8 cellular contexts compared by ENCODE assay signal in the genomic region with DNA sequence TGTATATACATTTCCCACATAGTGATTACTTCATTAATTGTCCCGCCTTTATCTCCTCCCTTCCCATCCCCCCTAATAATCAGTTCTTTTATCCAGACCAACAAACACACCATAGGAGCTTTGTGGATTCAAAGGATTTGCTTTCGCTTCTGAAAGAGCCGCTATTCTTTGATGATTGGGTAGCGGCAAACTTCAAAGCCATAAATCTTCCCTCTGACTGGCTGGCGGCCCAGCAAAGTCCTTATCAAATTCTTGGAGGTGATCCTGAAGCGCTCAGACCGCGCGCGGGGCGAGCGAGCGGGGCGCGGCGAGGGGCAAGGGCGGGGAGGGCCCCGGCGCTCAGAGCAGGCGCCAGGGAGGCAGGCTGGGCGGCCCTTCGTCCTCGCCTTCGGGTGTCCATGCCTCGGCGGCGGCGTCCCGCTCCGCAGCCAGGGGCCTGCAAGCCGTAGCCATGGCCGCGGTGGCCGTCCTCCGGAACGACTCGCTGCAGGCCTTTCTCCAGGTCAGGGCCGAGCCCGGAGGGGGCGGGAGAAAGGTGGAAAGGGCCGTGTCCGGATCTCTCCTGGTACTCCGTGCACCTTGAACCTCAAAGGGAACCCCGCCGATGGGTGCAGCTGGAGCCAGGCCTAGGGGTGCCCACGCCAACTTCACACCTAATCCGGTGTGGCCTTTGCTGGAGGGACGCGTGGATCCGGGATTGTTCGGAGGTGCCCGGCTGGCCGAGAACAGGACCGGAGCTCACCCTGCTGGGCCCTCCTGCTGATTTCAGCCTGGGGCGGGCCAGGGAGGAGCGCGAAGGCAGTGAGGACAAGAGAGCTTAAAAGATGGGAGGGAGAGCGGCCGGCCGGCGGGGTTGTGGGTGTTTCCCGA. TPM values are rescaled to one million over a fixed set of nuclear protein-coding genes. Genes with fewer than 3 reads are reported as not detected.
DNase-seq lines count a peak whose midpoint lies in the region; ATAC-seq, FAIRE-seq and TF ChIP-seq lines count a peak whose summit lies in the region.

A gene (plus strand): TSS at position 276 of the 870 bp plus-strand sequence. CDS start 176 bp downstream, at position 452.

- ATAC-seq in Right ventricle myocardium inferior = peak; percentile 29
- ATAC-seq in activated naive CD4-positive, alpha-beta T cell treated with anti-CD3 and anti-CD28 coated beads, Interleukin-2, amount 50 U/mL, for 72 hours = peak; percentile 52 to 68
- peak; percentile 61 to 84 (median 80) for ATAC-seq in pancreas
- no peak for ATAC-seq in GM19324 (IDR thresholded peaks at IDR 0.05; ENCODE audit: low FRiP score, unreplicated experiment)

- no peaks in the 10 kb centered on the region for H3K36me3 ChIP-seq in cardiac muscle cell
- no peaks in the 10 kb centered on the region for H3K36me3 ChIP-seq in pancreas

- H3K36me3 Mint-ChIP-seq in activated naive CD4-positive, alpha-beta T cell treated with anti-CD3 and anti-CD28 coated beads, Interleukin-2, amount 50 U/mL, for 72 hours = peaks cover 7 to 10% of the 10 kb centered on the region in 2 donors

- no peak for FAIRE-seq in pancreas (lab: Jason Lieb, UNC)

- H3K4me1 ChIP-seq in cardiac muscle cell (ENCODE audit: low read depth) = peaks cover 5% of the 10 kb centered on the region
- peaks cover 3 to 14% (median 13%) of the 10 kb centered on the region in 3 donors for H3K4me1 ChIP-seq in pancreas

- peak within 1 kb of the TSS in 1 of 2 donors; percentile 36 for H3K27ac Mint-ChIP-seq in activated naive CD4-positive, alpha-beta T cell treated with anti-CD3 and anti-CD28 coated beads, Interleukin-2, amount 50 U/mL, for 72 hours

- H3K4me3 ChIP-seq in cardiac muscle cell (peak within 1 kb of the TSS; percentile 36), pancreas (peak within 1 kb of the TSS; percentile 6 to 59 (median 44))

- H3K9me3 Mint-ChIP-seq in activated naive CD4-positive, alpha-beta T cell treated with anti-CD3 and anti-CD28 coated beads, Interleukin-2, amount 50 U/mL, for 72 hours = no peaks in the 10 kb centered on the region

- H3K9me3 ChIP-seq in cardiac muscle cell (ENCODE audit: low read depth) = no peaks in the 10 kb centered on the region
- H3K9me3 ChIP-seq in pancreas = no peaks in the 10 kb centered on the region

- DNase-seq in Right ventricle myocardium inferior (ENCODE audit: missing footprints) (peak; percentile 75), cardiac septum (ENCODE audit: low spot score) (no peak), NCI-H524 (lab: John Stamatoyannopoulos, UW) (peak; percentile 75 to 86), cardiac muscle cell (ENCODE audit: low read depth in 1 of 2, low spot score in 1 of 2) (peak; percentile 51 to 83), pancreas (peak; percentile 62 to 88 (median 76)), activated gamma-delta T cell (lab: John Stamatoyannopoulos, UW) (no peak)
- peak in 1 of 2 donors; percentile 28 for DNase-seq in activated naive CD4-positive, alpha-beta T cell treated with anti-CD3 and anti-CD28 coated beads, Interleukin-2, amount 50 U/mL, for 72 hours (ENCODE audit: low spot score in 2 of 2)

- 1% methylated on average over 60 to 62 of the region's 62 CpGs for whole genome bisulfite sequencing in pancreas, 2 donors

- TF ChIP-seq CTCF in cardiac muscle cell (IDR thresholded peaks at IDR 0.05; ENCODE audit: low read depth, low read length) (no peak), pancreas (IDR thresholded peaks at IDR 0.05) (no peak)

- H3K27ac ChIP-seq in cardiac muscle cell (no peak within 1 kb of the TSS), pancreas (peak within 1 kb of the TSS in 2 of 4 donors; percentile 35 to 51)

- intact Hi-C loops in Right ventricle myocardium inferior (cut with DNase I) (loop anchor here (5.0 to 10.0 kb wide), 2 partner anchors 97 to 210 kb away; no protein-coding TSS in a partner anchor), cardiac septum (cut with DNase I) (loop anchor here (5.0 to 10.0 kb wide), 3 partner anchors 97 to 310 kb away; no protein-coding TSS in a partner anchor), pancreas (cut with DNase I) (loop anchor here in 1 of 3 donors (10.0 kb wide), 1 partner anchor 60 kb away; a partner anchor contains a TSS)

- H3K27me3 ChIP-seq in cardiac muscle cell (peaks cover 96% of the 10 kb centered on the region), pancreas (no peaks in the 10 kb centered on the region)

RNA-seq across cellular contexts. Expression of the gene that starts here (rescaled TPM):
- total RNA-seq in Right ventricle myocardium inferior (0.19 TPM), cardiac septum (0.92 TPM), cardiac muscle cell (0.69 and 2.0 TPM in 2 replicates), pancreas (1 to 10 TPM in 2 of 6 donors, under 1 TPM in 3, not detected in 1; 0.08 to 2.1 (median 0.28) TPM)
- under 1 TPM in 1 of 2 donors, not detected in 1; 0.19 TPM for total RNA-seq in activated naive CD4-positive, alpha-beta T cell treated with anti-CD3 and anti-CD28 coated beads, Interleukin-2, amount 50 U/mL, for 72 hours
- polyA plus RNA-seq in cardiac muscle cell (0.25 TPM in 1 of 2 replicates, not detected in the other), pancreas (under 1 TPM; 0.23 to 0.96 TPM)

Comparison
In these comparisons a context has a peak if more than half of its experiments do, and no peak if none do; other contexts are left out.
1. DNase-seq: peak in NCI-H524 (2 of 2), cardiac muscle cell (2 of 2) and pancreas (6 of 6); none in cardiac septum (single experiment) and activated gamma-delta T cell (single experiment).
2. Peak in DNase-seq and ATAC-seq in Right ventricle myocardium inferior; RNA of the gene not detected or under 1 TPM.
3. Peak in ATAC-seq in activated naive CD4-positive, alpha-beta T cell treated with anti-CD3 and anti-CD28 coated beads, Interleukin-2, amount 50 U/mL, for 72 hours; RNA of the gene not detected or under 1 TPM.